ENCODE assay signal across 8 cellular contexts in genomic region chr4:15006416-15007024, GRCh38. TPM values are rescaled to one million over a fixed set of nuclear protein-coding genes. Genes with fewer than 3 reads are reported as not detected.
DNase-seq lines count a peak whose midpoint lies in the region; ATAC-seq, FAIRE-seq and TF ChIP-seq lines count a peak whose summit lies in the region.

No MANE protein-coding gene starts in this region.

- peak overlapping the region; percentile 69 for H3K4me2 ChIP-seq in HepG2 (ENCODE audit: low read depth, low read length)

- H3K9me3 Mint-ChIP-seq in activated T-helper 17 cell treated with anti-CD3 and anti-CD28 coated beads, Interleukin-2, amount 50 U/mL, for 72 hours: no peaks in the 10 kb centered on the region

- peaks cover 0 to 2% of the 10 kb centered on the region in 2 experiments; a peak in 2 of 5 replicates for H3K36me3 ChIP-seq in HepG2 (replicated peaks in 1 of 2; ENCODE audit: control insufficient read depth in 1 of 2, insufficient read depth in 2 of 2, low read length in 2 of 2)

- no peak for TF ChIP-seq EP300 in HepG2 (IDR thresholded peaks at IDR 0.05; ENCODE audit: low read depth in 2 of 2, low read length in 2 of 2)
- TF ChIP-seq EP300 in HepG2 (CRISPR knock-in tag; IDR thresholded peaks at IDR 0.05; ENCODE audit: borderline replicate concordance): no peak

- H3K9ac ChIP-seq in HepG2 (ENCODE audit: insufficient read depth, low read depth, low read length): no peak overlapping the region

- no peaks in the 10 kb centered on the region for H4K20me1 ChIP-seq in HepG2 (ENCODE audit: insufficient read depth, low read length)

- H3K27ac Mint-ChIP-seq in activated T-helper 17 cell treated with anti-CD3 and anti-CD28 coated beads, Interleukin-2, amount 50 U/mL, for 72 hours: no peak overlapping the region

- DNase-seq in AG10803 (ENCODE audit: low read depth) (peak; percentile 17), HCEC 1CT (peak; percentile 29), HepG2 (ENCODE audit: low spot score) (no peak), nucleus accumbens (lab: John Stamatoyannopoulos, UW) (no peak), NCI-H1092 treated with DMSO at 0.1 percent for 48 hours (lab: John Stamatoyannopoulos, UW) (no peak)
- no peak for DNase-seq in stimulated activated naive CD4-positive, alpha-beta T cell treated with Interleukin-2 at 50 U/mL for 16 hours (lab: John Stamatoyannopoulos, UW)

- TF ChIP-seq RAD21 in HepG2 (CRISPR knock-in tag; IDR thresholded peaks at IDR 0.05): no peak

- H3K4me3 Mint-ChIP-seq in activated T-helper 17 cell treated with anti-CD3 and anti-CD28 coated beads, Interleukin-2, amount 50 U/mL, for 72 hours: peak overlapping the region; percentile 96

- peak; percentile 51 for TF ChIP-seq CTCF in AG10803 (conservative IDR thresholded peaks at IDR 0.05; ENCODE audit: low read length)
- no peak for TF ChIP-seq CTCF in HepG2 (CRISPR knock-in tag; IDR thresholded peaks at IDR 0.05)

- ATAC-seq in activated T-helper 17 cell treated with anti-CD3 and anti-CD28 coated beads, Interleukin-2, amount 50 U/mL, for 72 hours (replicated peaks): no peak
- ATAC-seq in HepG2 (no peak), GM19395 (IDR thresholded peaks at IDR 0.05; ENCODE audit: unreplicated experiment) (no peak)

- BruUV-seq in HepG2 (replicated peaks; lab: Mats Ljungman, UMichigan): no TSS peak

- no peaks in the 10 kb centered on the region; a peak in 2 of 5 replicates for H3K27me3 ChIP-seq in HepG2 (ENCODE audit: control insufficient read depth in 1 of 2, insufficient read depth in 2 of 2, low read length in 2 of 2)

- CTCF ChIA-PET in HepG2 (lab: Yijun Ruan, JAX; ENCODE audit: low intra/inter-chr PET ratio, low total read pairs): no interaction called here

- peaks cover 19% of the 10 kb centered on the region for H3K4me1 Mint-ChIP-seq in activated T-helper 17 cell treated with anti-CD3 and anti-CD28 coated beads, Interleukin-2, amount 50 U/mL, for 72 hours

- H3K4me1 ChIP-seq in HepG2 (ENCODE audit: insufficient read depth, low read length): peaks cover 19% of the 10 kb centered on the region

- H3K4me3 ChIP-seq in AG10803 (ENCODE audit: low read length) (peak overlapping the region; percentile 86), HepG2 (replicated peaks in 1 of 3; ENCODE audit: insufficient read depth in 1 of 3, low read depth in 2 of 3, low read length in 3 of 3) (peak overlapping the region in 1 of 3 experiments; percentile 81; a peak in 1 of 6 replicates)

- no peaks in the 10 kb centered on the region for H3K9me3 ChIP-seq in HepG2 (ENCODE audit: low read length)

- in situ Hi-C loops in HepG2 (cut with HindIII; ENCODE audit: extremely low pct_ligation_motif_present, low pct_unique_long_range_greater_than_20kb): loop anchor here (10.0 to 25.0 kb wide), 3 partner anchors 138 to 1369 kb away; partner anchors contain the start of genes BOD1L1 and FBXL5

- FAIRE-seq in HepG2 (lab: Jason Lieb, UNC): no peak

- TF ChIP-seq POLR2A in HepG2 (IDR thresholded peaks at IDR 0.05; ENCODE audit: insufficient read depth in 1 of 2, low read depth in 2 of 2, low read length in 2 of 2): no peak

- intact Hi-C loops in HepG2 (cut with micrococcal nuclease; ENCODE audit: unreplicated experiment): loop anchor here (10.0 kb wide), 4 partner anchors 648 to 1382 kb away; partner anchors contain the start of genes BOD1L1, FAM200B and FBXL5

- no peak overlapping the region for H2AFZ ChIP-seq in HepG2 (ENCODE audit: low read length)

- no peak overlapping the region for H3K27ac ChIP-seq in HepG2 (ENCODE audit: extremely low read length, insufficient read depth, low read length)

- peaks cover 44% of the 10 kb centered on the region for H3K36me3 Mint-ChIP-seq in activated T-helper 17 cell treated with anti-CD3 and anti-CD28 coated beads, Interleukin-2, amount 50 U/mL, for 72 hours (ENCODE audit: low read depth)

- H3K79me2 ChIP-seq in HepG2 (ENCODE audit: insufficient read depth, low read length): peaks cover 25% of the 10 kb centered on the region

- no peaks in the 10 kb centered on the region for H3K27me3 Mint-ChIP-seq in activated T-helper 17 cell treated with anti-CD3 and anti-CD28 coated beads, Interleukin-2, amount 50 U/mL, for 72 hours

- 50% methylated on average over 2 of the region's 2 CpGs for WGBS in HepG2 (ENCODE audit: low lambda C conversion rate)

- POLR2A ChIA-PET in HepG2 (lab: Yijun Ruan, JAX): no interaction called here

TF ChIP-seq in HepG2, 621 proteins besides CTCF, POLR2A, EP300 and RAD21:
- TF ChIP-seq ZNF18 (CRISPR knock-in tag; IDR thresholded peaks at IDR 0.05; ENCODE audit: insufficient replicate concordance) (no peak), ARID3A (IDR thresholded peaks at IDR 0.05; ENCODE audit: low read depth, low read length) (0 out of 2 replicates have a peak, but pooled peaks have one; percentile 41)
TF ChIP-seq in HepG2: peak in this region for 1.

RNA-seq across cellular contexts. Expression of gene CPEB2, which starts 4.2 kb away (rescaled TPM):
- 10 to 100 TPM in 1 of 2 donors, 1 to 10 TPM in 1; 8.1 to 10.5 TPM for total RNA-seq in activated T-helper 17 cell treated with anti-CD3 and anti-CD28 coated beads, Interleukin-2, amount 50 U/mL, for 72 hours
- total RNA-seq in HepG2 (2016; rRNA removed; fragmentation: Illumina TruSeq; extraction: Trizol): 2.5 and 3.7 TPM in 2 replicates
- total RNA-seq in HepG2 (2016; cell fraction: cytosol; rRNA removed; fragmentation: Illumina TruSeq; extraction: Trizol; ENCODE audit: low read depth): 0.71 and 0.79 TPM in 2 replicates
- 1.9 and 3.2 TPM in 2 replicates for total RNA-seq in HepG2 (2016; cell fraction: insoluble cytoplasmic fraction; rRNA removed; fragmentation: Illumina TruSeq; extraction: Trizol)
- total RNA-seq in HepG2 (2016; cell fraction: membrane; rRNA removed; fragmentation: Illumina TruSeq; extraction: Trizol): 1.7 and 3.0 TPM in 2 replicates
- total RNA-seq in HepG2 (2016; cell fraction: nucleus; rRNA removed; fragmentation: Illumina TruSeq; extraction: Trizol): 6.3 and 8.0 TPM in 2 replicates
- 1.7 and 2.0 TPM in 2 replicates for polyA plus RNA-seq in HepG2 (2011; rRNA removed)
- 0.62 and 1.2 TPM in 2 replicates for polyA plus RNA-seq in HepG2 (2011; cell fraction: cytosol; rRNA removed)
- 2.9 and 3.1 TPM in 2 replicates for polyA plus RNA-seq in HepG2 (2011; cell fraction: nucleus; rRNA removed)
- 2.4 and 3.2 TPM in 2 replicates for polyA plus RNA-seq in HepG2 (2012)
- 0.11 and 0.24 TPM in 2 replicates for polyA plus RNA-seq in HepG2 (2016; cell fraction: cytosol; fragmentation: Illumina TruSeq; extraction: Trizol; ENCODE audit: low read depth)
- polyA plus RNA-seq in HepG2 (2016; cell fraction: insoluble cytoplasmic fraction; fragmentation: Illumina TruSeq; extraction: Trizol; ENCODE audit: low read depth): 3.4 and 3.9 TPM in 2 replicates
- 0.50 and 0.65 TPM in 2 replicates for polyA plus RNA-seq in HepG2 (2016; cell fraction: membrane; fragmentation: Illumina TruSeq; extraction: Trizol; ENCODE audit: low read depth)
- 5.9 and 6.9 TPM in 2 replicates for polyA plus RNA-seq in HepG2 (2016; cell fraction: nucleus; fragmentation: Illumina TruSeq; extraction: Trizol; ENCODE audit: insufficient read depth, low read depth)
- 1.7 and 3.5 TPM in 2 replicates for polyA minus RNA-seq in HepG2 (2011; rRNA and poly(A)+ RNA removed; ENCODE audit: low replicate concordance)
- polyA minus RNA-seq in HepG2 (2011; cell fraction: cytosol; rRNA and poly(A)+ RNA removed): 2.7 and 6.6 TPM in 2 replicates
- polyA minus RNA-seq in HepG2 (2011; cell fraction: nucleus; rRNA and poly(A)+ RNA removed): 9.8 and 12.8 TPM in 2 replicates

Comparison
In these comparisons a context has a peak if more than half of its experiments do, and no peak if none do; other contexts are left out.
1. DNase-seq: peak in AG10803 (single experiment) and HCEC 1CT (single experiment); none in HepG2 (single experiment), stimulated activated naive CD4-positive, alpha-beta T cell treated with Interleukin-2 at 50 U/mL for 16 hours (single experiment), nucleus accumbens (0 of 56) and NCI-H1092 treated with DMSO at 0.1 percent for 48 hours (single experiment).